Comparison of ENCODE assay signal across 8 cellular contexts in genomic region chr5:141958113-141958512, GRCh38. TPM values are rescaled to one million over a fixed set of nuclear protein-coding genes. Genes with fewer than 3 reads are reported as not detected.
DNase-seq lines count a peak whose midpoint lies in the region; ATAC-seq and TF ChIP-seq lines count a peak whose summit lies in the region.

TSS of gene PCDH12 (minus strand) at chr5:141958202. CDS start at chr5:141957851, 351 bp downstream.

- H3K4me3 ChIP-seq in dorsolateral prefrontal cortex = peak within 1 kb of the TSS in 24 of 59 donors; percentile 0 to 49 (median 18)

- intact Hi-C loops in dorsolateral prefrontal cortex (cut with DNase I) = loop anchor here (5.0 kb wide), 2 partner anchors 36 to 146 kb away; partner anchors contain the start of gene DELE1 (in 1 of the 2)

- peak in 2 of 56 donors; percentile 6 to 7 for TF ChIP-seq CTCF in dorsolateral prefrontal cortex (IDR thresholded peaks at IDR 0.05 in 54 of 56, conservative IDR thresholded peaks at IDR 0.05 in 2 of 56; ENCODE audit: low read depth in 1 of 56, partially characterized antibody in 56 of 56)
- no peak for TF ChIP-seq CTCF in omental fat pad (IDR thresholded peaks at IDR 0.05)

- peak within 1 kb of the TSS in 30 of 59 donors; percentile 3 to 66 (median 30) for H3K27ac ChIP-seq in dorsolateral prefrontal cortex

- peak; percentile 31 for DNase-seq in ELR (ENCODE audit: low read depth)
- DNase-seq in NCI-H524 treated with DMSO at 0.1 percent for 48 hours (lab: John Stamatoyannopoulos, UW) = peak; percentile 10
- peak in 1 of 10 donors; percentile 44 for DNase-seq in dorsolateral prefrontal cortex
- no peak for DNase-seq in omental fat pad (ENCODE audit: low spot score)
- no peak for DNase-seq in NCI-H345 treated with DMSO at 0.1 percent for 48 hours (lab: John Stamatoyannopoulos, UW; ENCODE audit: unreplicated experiment)
- no peak for DNase-seq in COLO668 (lab: John Stamatoyannopoulos, UW; ENCODE audit: unreplicated experiment)
- no peak for DNase-seq in mucosa of gallbladder (ENCODE audit: low spot score)

- ATAC-seq in omental fat pad (ENCODE audit: low FRiP score) (peak; percentile 17), GM19463 (IDR thresholded peaks at IDR 0.05; ENCODE audit: unreplicated experiment) (no peak)

- no peaks in the 10 kb centered on the region for H3K27me3 ChIP-seq in dorsolateral prefrontal cortex

RNA-seq across cellular contexts. Expression of gene PCDH12, which starts in this region (rescaled TPM):
- total RNA-seq in dorsolateral prefrontal cortex (1 to 10 TPM in 71 of 120 experiments, under 1 TPM in 49; 0.25 to 6.7 (median 1.1) TPM), omental fat pad (10 to 100 TPM in 1 of 4 donors, 1 to 10 TPM in 3; 4.0 to 18.9 (median 6.7) TPM), mucosa of gallbladder (3.6 TPM)

Comparison
In these comparisons a context has a peak if more than half of its experiments do, and no peak if none do; other contexts are left out.
1. DNase-seq: peak in ELR (single experiment) and NCI-H524 treated with DMSO at 0.1 percent for 48 hours (single experiment); none in omental fat pad (single experiment), NCI-H345 treated with DMSO at 0.1 percent for 48 hours (single experiment), COLO668 (single experiment) and mucosa of gallbladder (single experiment).